Comparison of ENCODE assay signal across 27 cellular contexts in genomic region chr13:92901739-92902138, GRCh38.
"Had no signal": no experiment of that assay in that cellular context is flagged by ENCODE, and none has a peak within 500 bp of the region (broad histone marks: within the 10 kb centered on the region; RNA-seq: fewer than 3 reads in every experiment).

No MANE protein-coding gene starts in this region.

- H3K4me1 Mint-ChIP-seq: activated CD4-positive, alpha-beta memory T cell treated with anti-CD3 and anti-CD28 coated beads, Interleukin-2, amount 10 ng/mL, durations not matched to agents 7 days and 5 days; activated CD4-positive, alpha-beta T cell treated with anti-CD3 and anti-CD28 coated beads, Interleukin-2, amount 10 ng/mL, durations not matched to agents 24 days and 14 days; activated naive CD4-positive, alpha-beta T cell treated with anti-CD3 and anti-CD28 coated beads, Interleukin-2, amount 50 U/mL, for 24 hours; naive thymus-derived CD8-positive, alpha-beta T cell; neural crest cell; stimulated activated memory B cell treated with anti-CD40 and anti-IgM and Interleukin-4, amounts not matched to agents 10 μg/mL and 1 μg/mL and 100 μg/mL, for 72 hours; stimulated activated naive CD8-positive, alpha-beta T cell treated with anti-CD3 and anti-CD28 coated beads, Interleukin-15, amount 100 ng/mL, for 72 hours had no signal

- H3K9me3 ChIP-seq: esophagus squamous epithelium had no signal

- H3K27me3 ChIP-seq: esophagus squamous epithelium, right atrium auricular region had no signal

- H3K4me1 ChIP-seq: esophagus squamous epithelium, right atrium auricular region had no signal

- H3K36me3 ChIP-seq: esophagus squamous epithelium, right atrium auricular region had no signal

- H3K27me3 Mint-ChIP-seq: activated CD4-positive, alpha-beta memory T cell treated with anti-CD3 and anti-CD28 coated beads, Interleukin-2, amount 10 ng/mL, durations not matched to agents 7 days and 5 days; activated CD4-positive, alpha-beta T cell treated with anti-CD3 and anti-CD28 coated beads, Interleukin-2, amount 10 ng/mL, durations not matched to agents 24 days and 14 days; activated naive CD4-positive, alpha-beta T cell treated with anti-CD3 and anti-CD28 coated beads, Interleukin-2, amount 50 U/mL, for 24 hours; dendritic cell treated with granulocyte-macrophage colony-stimulating factor and Interleukin-4, amounts not matched to agents 40 ng/mL and 50 ng/mL, for 4 days; stimulated activated memory B cell treated with anti-CD40 and anti-IgM and Interleukin-4, amounts not matched to agents 10 μg/mL and 1 μg/mL and 100 μg/mL, for 72 hours; stimulated activated naive CD8-positive, alpha-beta T cell treated with anti-CD3 and anti-CD28 coated beads, Interleukin-15, amount 100 ng/mL, for 72 hours had no signal

- H3K9me3 Mint-ChIP-seq: activated CD4-positive, alpha-beta T cell treated with anti-CD3 and anti-CD28 coated beads, Interleukin-2, amount 10 ng/mL, durations not matched to agents 24 days and 14 days had no signal

- H3K4me3 Mint-ChIP-seq: activated CD4-positive, alpha-beta memory T cell treated with anti-CD3 and anti-CD28 coated beads, Interleukin-2, amount 10 ng/mL, durations not matched to agents 7 days and 5 days; activated CD4-positive, alpha-beta T cell treated with anti-CD3 and anti-CD28 coated beads, Interleukin-2, amount 10 ng/mL, durations not matched to agents 24 days and 14 days; activated naive CD4-positive, alpha-beta T cell treated with anti-CD3 and anti-CD28 coated beads, Interleukin-2, amount 50 U/mL, for 24 hours; activated T-cell treated with anti-CD3 and anti-CD28 coated beads, Interleukin-2, amount 50 U/mL, for 4 hours; brain; dendritic cell treated with granulocyte-macrophage colony-stimulating factor and Interleukin-4, amounts not matched to agents 40 ng/mL and 50 ng/mL, for 4 days; naive thymus-derived CD8-positive, alpha-beta T cell; neural crest cell; stimulated activated memory B cell treated with anti-CD40 and anti-IgM and Interleukin-4, amounts not matched to agents 10 μg/mL and 1 μg/mL and 100 μg/mL, for 72 hours; stimulated activated naive CD8-positive, alpha-beta T cell treated with anti-CD3 and anti-CD28 coated beads, Interleukin-15, amount 100 ng/mL, for 72 hours; type B pancreatic cell had no signal

- H3K4me2 ChIP-seq: smooth muscle cell had no signal

- H3K36me3 Mint-ChIP-seq: activated naive CD4-positive, alpha-beta T cell treated with anti-CD3 and anti-CD28 coated beads, Interleukin-2, amount 50 U/mL, for 24 hours; brain; naive thymus-derived CD8-positive, alpha-beta T cell; stimulated activated memory B cell treated with anti-CD40 and anti-IgM and Interleukin-4, amounts not matched to agents 10 μg/mL and 1 μg/mL and 100 μg/mL, for 72 hours had no signal

- H3K27ac Mint-ChIP-seq: activated CD4-positive, alpha-beta memory T cell treated with anti-CD3 and anti-CD28 coated beads, Interleukin-2, amount 10 ng/mL, durations not matched to agents 7 days and 5 days; activated CD4-positive, alpha-beta T cell treated with anti-CD3 and anti-CD28 coated beads, Interleukin-2, amount 10 ng/mL, durations not matched to agents 24 days and 14 days; activated naive CD4-positive, alpha-beta T cell treated with anti-CD3 and anti-CD28 coated beads, Interleukin-2, amount 50 U/mL, for 24 hours; activated T-helper 2 cell treated with anti-CD3 and anti-CD28 coated beads, Interferon-gamma antibody, Interleukin-2, Interleukin-4, amounts not matched to agents 10 μg/mL and 5 μg/mL and 100 μg/mL, durations not matched to agents 14 hours and 24 hours and 36 hours; brain; dendritic cell treated with granulocyte-macrophage colony-stimulating factor and Interleukin-4, amounts not matched to agents 40 ng/mL and 50 ng/mL, for 4 days; naive thymus-derived CD8-positive, alpha-beta T cell; stimulated activated memory B cell treated with anti-CD40 and anti-IgM and Interleukin-4, amounts not matched to agents 10 μg/mL and 1 μg/mL and 100 μg/mL, for 72 hours; stimulated activated naive CD8-positive, alpha-beta T cell treated with anti-CD3 and anti-CD28 coated beads, Interleukin-15, amount 100 ng/mL, for 72 hours; type B pancreatic cell had no signal

- ATAC-seq: activated T-cell treated with anti-CD3 and anti-CD28 coated beads, Interleukin-2, amount 50 U/mL, for 4 hours; naive thymus-derived CD8-positive, alpha-beta T cell; stimulated activated memory B cell treated with anti-CD40 and anti-IgM and Interleukin-4, amounts not matched to agents 10 μg/mL and 1 μg/mL and 100 μg/mL, for 72 hours; stimulated activated naive CD8-positive, alpha-beta T cell treated with anti-CD3 and anti-CD28 coated beads, Interleukin-15, amount 100 ng/mL, for 72 hours had no signal

- H3K27ac ChIP-seq: epithelial cell of prostate, esophagus squamous epithelium, right atrium auricular region had no signal

- DNase-seq: activated CD4-positive, alpha-beta memory T cell treated with anti-CD3 and anti-CD28 coated beads, Interleukin-2, amount 10 ng/mL, durations not matched to agents 7 days and 5 days; activated CD4-positive, alpha-beta T cell treated with anti-CD3 and anti-CD28 coated beads, Interleukin-2, amount 10 ng/mL, durations not matched to agents 24 days and 14 days; activated CD4-positive, CD25-positive, alpha-beta regulatory T cell treated with anti-CD3 and anti-CD28 coated beads, Interleukin-2, amount 50 U/mL, for 72 hours; activated T-cell treated with anti-CD3 and anti-CD28 coated beads, Interleukin-2, amount 50 U/mL, for 4 hours; caudate nucleus; esophagus squamous epithelium; foreskin melanocyte; glutamatergic neuron; islet precursor cell; mesenchymal stem cell; naive thymus-derived CD8-positive, alpha-beta T cell; stimulated activated CD4-positive, alpha-beta T cell treated with anti-CD3 and anti-CD28 coated beads, Interleukin-1b, Interleukin-23, amount 100 ng/mL, for 48 hours; stimulated activated CD4-positive, alpha-beta T cell treated with anti-CD3 and anti-CD28 coated beads, Interleukin-4, amount 100 ng/mL, for 4 hours; stimulated activated CD8-positive, alpha-beta memory T cell treated with anti-CD3 and anti-CD28 coated beads, Interleukin-4, amount 100 ng/mL, for 48 hours; stimulated activated naive CD8-positive, alpha-beta T cell treated with anti-CD3 and anti-CD28 coated beads, Interleukin-15, amount 100 ng/mL, for 72 hours; substantia nigra; T-helper 2 cell had no signal

- H3K4me3 ChIP-seq: esophagus squamous epithelium, right atrium auricular region, smooth muscle cell had no signal
